In genomic region chrX:153400146-153401132, GRCh38 we compare ENCODE assay signal across 8 cellular contexts. TPM values are rescaled to one million over a fixed set of nuclear protein-coding genes. Genes with fewer than 3 reads are reported as not detected.
DNase-seq lines count a peak whose midpoint lies in the region; ATAC-seq and TF ChIP-seq lines count a peak whose summit lies in the region.
"Had no signal": no experiment of that assay in that cellular context is flagged by ENCODE, and none has a peak within 500 bp of the region (broad histone marks: within the 10 kb centered on the region; RNA-seq: fewer than 3 reads in every experiment).

No MANE protein-coding gene starts in this region.

- peaks cover 4% of the 10 kb centered on the region for H3K27me3 Mint-ChIP-seq in endothelial cell (ENCODE audit: unreplicated experiment)

- DNase-seq in GM13976 (ENCODE audit: low spot score) = peak; percentile 85
- peak; percentile 76 for DNase-seq in activated CD4-positive, alpha-beta T cell treated with anti-CD3 and anti-CD28 coated beads for 48 hours
- DNase-seq in endothelial cell (ENCODE audit: low spot score) = peak; percentile 66
- no peak for DNase-seq in NCI-H128 (lab: John Stamatoyannopoulos, UW; ENCODE audit: unreplicated experiment)
- no peak for DNase-seq in omental fat pad (ENCODE audit: low spot score)

- no peak overlapping the region for H3K4me2 ChIP-seq in parathyroid adenoma (ENCODE audit: low read length)

- H3K27ac ChIP-seq in parathyroid adenoma = no peak overlapping the region

- H3K4me3 ChIP-seq in parathyroid adenoma (ENCODE audit: low read depth, low read length) = no peak overlapping the region

- no peaks in the 10 kb centered on the region for H3K27me3 ChIP-seq in parathyroid adenoma (ENCODE audit: control insufficient read depth, insufficient read depth, low read length)

- no peaks in the 10 kb centered on the region for H3K9me3 ChIP-seq in parathyroid adenoma (ENCODE audit: control insufficient read depth, low read length)

- in situ Hi-C loops in GM13976 (cut with MboI; ENCODE audit: low sequenced_read_pairs, unreplicated experiment) = no loop called here

- H3K79me2 ChIP-seq in parathyroid adenoma = no peaks in the 10 kb centered on the region

- TF ChIP-seq CTCF in GM13976 (IDR thresholded peaks at IDR 0.05; ENCODE audit: borderline replicate concordance, control extremely low read depth, extremely low read depth, insufficient read depth, missing control alignments) = peak; percentile 91
- peak; percentile 68 for TF ChIP-seq CTCF in LNCAP (IDR thresholded peaks at IDR 0.05)
- peak; percentile 75 for TF ChIP-seq CTCF in endothelial cell (IDR thresholded peaks at IDR 0.05; ENCODE audit: unreplicated experiment)
- TF ChIP-seq CTCF in parathyroid adenoma (IDR thresholded peaks at IDR 0.05) = peak; percentile 55
- TF ChIP-seq CTCF in omental fat pad (IDR thresholded peaks at IDR 0.05) = no peak

- no peak overlapping the region for H2AFZ ChIP-seq in parathyroid adenoma

- no peaks in the 10 kb centered on the region for H3K4me1 Mint-ChIP-seq in endothelial cell (ENCODE audit: unreplicated experiment)

- no peak overlapping the region for H3K9ac ChIP-seq in parathyroid adenoma

- no peaks in the 10 kb centered on the region for H3K36me3 Mint-ChIP-seq in endothelial cell (ENCODE audit: low read depth, unreplicated experiment)

- no peak overlapping the region for H3K27ac Mint-ChIP-seq in endothelial cell (ENCODE audit: unreplicated experiment)

- no peak overlapping the region for H3K4me3 Mint-ChIP-seq in endothelial cell (ENCODE audit: unreplicated experiment)

- no peak for ATAC-seq in omental fat pad (ENCODE audit: low FRiP score)

- no peaks in the 10 kb centered on the region for H3K9me3 Mint-ChIP-seq in endothelial cell (ENCODE audit: unreplicated experiment)

- H3K36me3 ChIP-seq in parathyroid adenoma (ENCODE audit: control insufficient read depth, insufficient read depth, low read length) = no peaks in the 10 kb centered on the region

- no peaks in the 10 kb centered on the region for H3K4me1 ChIP-seq in parathyroid adenoma

RNA-seq across cellular contexts. Expression of gene PNMA6E, which starts 0.7 kb away (rescaled TPM):
- not detected for total RNA-seq in endothelial cell (ENCODE audit: unreplicated experiment)
- total RNA-seq in omental fat pad = under 1 TPM in 1 of 4 donors, not detected in 3; 0.32 TPM
- total RNA-seq: urinary bladder had no signal

RNA-seq across cellular contexts. Expression of gene ZFP92, which starts 10.8 kb away (rescaled TPM):
- 0.49 TPM for total RNA-seq in endothelial cell (ENCODE audit: unreplicated experiment)
- total RNA-seq in omental fat pad = 1 to 10 TPM; 1.4 to 7.6 (median 4.2) TPM

RNA-seq across cellular contexts. Expression of gene TREX2, which starts 45.4 kb away (rescaled TPM):
- total RNA-seq in endothelial cell (ENCODE audit: unreplicated experiment) = 1.5 TPM
- total RNA-seq in omental fat pad = 1 to 10 TPM in 3 of 4 donors, under 1 TPM in 1; 0.69 to 4.2 (median 1.2) TPM

Comparison
In these comparisons a context has a peak if more than half of its experiments do, and no peak if none do; other contexts are left out.
1. DNase-seq: peak in GM13976 (single experiment), activated CD4-positive, alpha-beta T cell treated with anti-CD3 and anti-CD28 coated beads for 48 hours (single experiment) and endothelial cell (single experiment); none in NCI-H128 (single experiment) and omental fat pad (single experiment).
2. CTCF ChIP-seq: peak in GM13976 (single experiment), LNCAP (single experiment), endothelial cell (single experiment) and parathyroid adenoma (single experiment); none in omental fat pad (0 of 3).